Comparison of ENCODE assay signal across 35 cellular contexts in genomic region chr16:84818133-84818532, GRCh38.
"Had no signal": no experiment of that assay in that cellular context is flagged by ENCODE, and none has a peak within 500 bp of the region (broad histone marks: within the 10 kb centered on the region; RNA-seq: fewer than 3 reads in every experiment).

No MANE protein-coding gene starts in this region.

- H3K4me3 ChIP-seq: MG63 had no signal

- H3K27me3 ChIP-seq: MG63 had no signal

- DNase-seq: Karpas-422, Kasumi-1, MG63, MM.1S, MV-4-11, NCI-H1048, NCI-H1092, NCI-H1092 treated with DMSO at 0.1 percent for 48 hours, NCI-H1105, NCI-H1105 treated with DMSO at 0.1 percent for 48 hours, NCI-H1417, NCI-H1417 treated with DMSO at 0.1 percent for 48 hours, NCI-H1436, NCI-H1436 treated with DMSO at 0.1 percent for 48 hours, NCI-H146, NCI-H1694, NCI-H1694 treated with DMSO at 0.1 percent for 48 hours, NCI-H187, NCI-H187 treated with DMSO at 0.1 percent for 48 hours, NCI-H1930, NCI-H2029, NCI-H2029 treated with DMSO at 0.1 percent for 48 hours, NCI-H2081, NCI-H2081 treated with DMSO at 0.1 percent for 48 hours, NCI-H2107, NCI-H2171, NCI-H2171 treated with DMSO at 0.1 percent for 48 hours, NCI-H2227 treated with DMSO at 0.1 percent for 48 hours, NCI-H226, NCI-H345, NCI-H446, NCI-H446 treated with DMSO at 0.1 percent for 48 hours, NCI-H510A, NCI-H510A treated with DMSO at 0.1 percent for 48 hours, NCI-H524 had no signal

- H3K9me3 ChIP-seq: MG63 had no signal

- H3K36me3 ChIP-seq: MG63 had no signal
